Comparison of ENCODE assay signal across 8 cellular contexts in the genomic region with DNA sequence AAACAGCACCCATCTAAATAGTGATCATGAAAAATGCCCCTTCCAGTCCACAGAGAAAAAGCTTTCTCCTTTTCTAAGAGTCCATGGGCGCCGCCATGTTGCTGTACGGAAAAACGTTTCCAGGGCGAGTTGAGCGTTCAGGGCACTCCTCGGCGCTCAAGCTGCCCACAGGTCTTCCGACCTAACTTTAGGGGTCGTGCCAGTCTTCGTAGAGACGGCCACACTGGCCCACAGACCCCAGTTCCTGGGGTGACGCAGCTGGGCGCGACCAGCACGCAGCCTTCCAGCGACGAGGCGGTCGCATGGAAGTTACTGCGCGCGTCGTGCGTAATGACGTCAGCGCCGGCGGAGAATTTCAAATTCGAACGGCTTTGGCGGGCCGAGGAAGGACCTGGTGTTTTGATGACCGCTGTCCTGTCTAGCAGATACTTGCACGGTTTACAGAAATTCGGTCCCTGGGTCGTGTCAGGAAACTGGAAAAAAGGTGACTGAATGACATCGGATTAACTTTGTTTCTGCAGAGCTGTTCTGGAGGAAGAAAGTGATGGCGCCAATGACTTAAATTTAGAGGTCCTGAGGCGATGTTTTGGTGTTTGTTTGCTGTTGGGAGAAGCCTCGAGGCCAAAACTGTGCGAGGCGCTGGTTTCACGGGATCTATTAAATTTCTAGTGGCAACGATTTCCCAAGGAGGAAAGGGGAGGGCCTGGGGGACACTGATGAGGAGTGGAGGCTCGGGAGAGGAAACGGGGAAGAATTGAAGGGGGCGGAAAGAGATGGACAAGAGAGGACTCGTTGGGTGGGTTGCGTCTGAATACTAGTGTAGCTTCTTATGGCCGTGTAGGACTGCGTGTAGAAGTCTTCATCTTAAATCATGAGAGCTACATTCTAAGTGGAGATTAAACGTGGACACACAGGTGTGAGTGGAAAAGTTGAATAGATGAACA. TPM values are rescaled to one million over a fixed set of nuclear protein-coding genes. Genes with fewer than 3 reads are reported as not detected.
DNase-seq lines count a peak whose midpoint lies in the region; ATAC-seq and TF ChIP-seq lines count a peak whose summit lies in the region.

A gene with protein sequence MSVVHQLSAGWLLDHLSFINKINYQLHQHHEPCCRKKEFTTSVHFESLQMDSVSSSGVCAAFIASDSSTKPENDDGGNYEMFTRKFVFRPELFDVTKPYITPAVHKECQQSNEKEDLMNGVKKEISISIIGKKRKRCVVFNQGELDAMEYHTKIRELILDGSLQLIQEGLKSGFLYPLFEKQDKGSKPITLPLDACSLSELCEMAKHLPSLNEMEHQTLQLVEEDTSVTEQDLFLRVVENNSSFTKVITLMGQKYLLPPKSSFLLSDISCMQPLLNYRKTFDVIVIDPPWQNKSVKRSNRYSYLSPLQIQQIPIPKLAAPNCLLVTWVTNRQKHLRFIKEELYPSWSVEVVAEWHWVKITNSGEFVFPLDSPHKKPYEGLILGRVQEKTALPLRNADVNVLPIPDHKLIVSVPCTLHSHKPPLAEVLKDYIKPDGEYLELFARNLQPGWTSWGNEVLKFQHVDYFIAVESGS (minus strand): TSS at position 306 of the 944 bp plus-strand sequence. CDS start 4,289 bp downstream, outside the sequence.
A gene (plus strand): TSS at position 358 of the 944 bp plus-strand sequence. CDS start 1,429 bp downstream, outside the sequence.

- DNase-seq in A673 (ENCODE audit: low spot score) (peak; percentile 92), NCI-H2171 treated with DMSO at 0.1 percent for 48 hours (lab: John Stamatoyannopoulos, UW) (peak; percentile 96), T47D (ENCODE audit: low read depth in 1 of 2, low spot score in 1 of 2) (peak; percentile 23 to 87)

- H3K36me3 ChIP-seq in A673 (ENCODE audit: insufficient read depth, low read length, poor library complexity, severe bottlenecking) = peaks cover 40% of the 10 kb centered on the region
- H3K36me3 ChIP-seq in iPS-20b (ENCODE audit: insufficient read depth, low read depth, low read length) = peaks cover 26% of the 10 kb centered on the region

- H3K9me3 ChIP-seq in A673 (ENCODE audit: low read depth, low read length, poor library complexity, severe bottlenecking) (no peaks in the 10 kb centered on the region), iPS-20b (ENCODE audit: insufficient read depth, low read depth, low read length) (no peaks in the 10 kb centered on the region)

- H3K27ac ChIP-seq in A673 (ENCODE audit: low read depth, low read length, poor library complexity, severe bottlenecking) (peak within 1 kb of the TSS; percentile 99), VCaP (peak within 1 kb of the TSS; percentile 94), iPS-20b (ENCODE audit: low read length) (peak within 1 kb of the TSS; percentile 10), skin epidermis (peak within 1 kb of the TSS; percentile 76 to 100 (median 99))

- peak within 1 kb of the TSS; percentile 88 for H3K4me3 ChIP-seq in A673 (ENCODE audit: low read depth, low read length, poor library complexity, severe bottlenecking)
- peak within 1 kb of the TSS; percentile 98 for H3K4me3 ChIP-seq in iPS-20b (ENCODE audit: low read length)
- H3K4me3 ChIP-seq in skin epidermis = peak within 1 kb of the TSS; percentile 46 to 78 (median 64)

- peak within 1 kb of the TSS; percentile 97 for H3K9ac ChIP-seq in iPS-20b (ENCODE audit: low read depth, low read length)

- ATAC-seq in GM18520 (IDR thresholded peaks at IDR 0.05; ENCODE audit: unreplicated experiment) (peak; percentile 75), HG03060 (IDR thresholded peaks at IDR 0.05; ENCODE audit: low read depth, unreplicated experiment) (peak; percentile 69)

- BruUV-seq in A673 (replicated peaks; lab: Mats Ljungman, UMichigan) = no TSS peak

- intact Hi-C loops in A673 (cut with micrococcal nuclease; ENCODE audit: unreplicated experiment) = no loop called here

- POLR2A ChIA-PET in A673 (lab: Charles Lee; ENCODE audit: low non-redundant PET) = no interaction called here

- peaks cover 23% of the 10 kb centered on the region for H3K4me1 ChIP-seq in A673 (ENCODE audit: insufficient read depth, low read length, poor library complexity, severe bottlenecking)
- H3K4me1 ChIP-seq in iPS-20b (ENCODE audit: insufficient read depth, low read length) = peaks cover 18% of the 10 kb centered on the region

- in situ Hi-C loops in T47D (cut with HindIII; ENCODE audit: low pct_unique_long_range_greater_than_20kb, low sequenced_read_pairs) = no loop called here

- H3K27me3 ChIP-seq in A673 (replicated peaks; ENCODE audit: insufficient read depth, low read depth, low read length, poor library complexity) (no peaks in the 10 kb centered on the region), iPS-20b (ENCODE audit: insufficient read depth, low read length) (no peaks in the 10 kb centered on the region)

- CTCF ChIA-PET in A673 (lab: Charles Lee) = no interaction called here

- TF ChIP-seq CTCF in A673 (conservative IDR thresholded peaks at IDR 0.05; ENCODE audit: low read depth, low read length) (no peak), VCaP (conservative IDR thresholded peaks at IDR 0.05) (no peak)

RNA-seq across cellular contexts. Expression of the first gene that starts in this region (rescaled TPM):
- total RNA-seq in A673 (2021) = 20.1 and 26.4 TPM in 2 replicates

RNA-seq across cellular contexts. Expression of the second gene that starts in this region (rescaled TPM):
- total RNA-seq in A673 (2021) = 72.6 and 73.5 TPM in 2 replicates

Comparison
In these comparisons a context has a peak if more than half of its experiments do, and no peak if none do; other contexts are left out.
1. Peak in every context shown above with its lines: DNase-seq, ATAC-seq, H3K4me3 ChIP-seq and H3K27ac ChIP-seq.
2. H3K27ac ChIP-seq: peak in every context shown above with its lines; median percentile 99 in A673; 99 in skin epidermis; 94 in VCaP; 10 in iPS-20b.